ENCODE assay signal across 11 cellular contexts in genomic region chr1:242890211-242890741, GRCh38.
DNase-seq lines count a peak whose midpoint lies in the region; ATAC-seq, FAIRE-seq and TF ChIP-seq lines count a peak whose summit lies in the region.
"Had no signal": no experiment of that assay in that cellular context is flagged by ENCODE, and none has a peak within 500 bp of the region (broad histone marks: within the 10 kb centered on the region; RNA-seq: fewer than 3 reads in every experiment).

No MANE protein-coding gene starts in this region.

- 2 to 5% (median 3%) methylated on average over 17 to 42 of the region's 42 CpGs for WGBS in heart left ventricle, 4 donors

- peak; percentile 78 to 86 (median 83) for ATAC-seq in heart left ventricle
- ATAC-seq in upper lobe of right lung, result peak; percentile 63
- no peak for ATAC-seq in GM21515 (IDR thresholded peaks at IDR 0.05; ENCODE audit: unreplicated experiment)
- ATAC-seq in stimulated activated effector memory CD8-positive, alpha-beta T cell treated with anti-CD3 and anti-CD28 coated beads, Interleukin-12 subunit alpha, Interleukin-12 subunit beta, amount 100 ng/mL, for 72 hours, result no peak

- no peak overlapping the region for H2AFZ ChIP-seq in astrocyte (ENCODE audit: low read depth, low read length)

- FAIRE-seq in astrocyte (lab: Jason Lieb, UNC) (no peak), GM12892 (lab: Jason Lieb, UNC) (no peak)

- no peak for TF ChIP-seq CTCF in heart left ventricle (IDR thresholded peaks at IDR 0.05)
- no peak for TF ChIP-seq CTCF in left ventricle myocardium inferior (IDR thresholded peaks at IDR 0.05; ENCODE audit: borderline replicate concordance)
- no peak for TF ChIP-seq CTCF in astrocyte (IDR thresholded peaks at IDR 0.05; ENCODE audit: insufficient read depth, low read depth, low read length)
- TF ChIP-seq CTCF in upper lobe of right lung (IDR thresholded peaks at IDR 0.05), result no peak

- intact Hi-C loops in heart left ventricle (cut with DNase I) (no loop called here), left ventricle myocardium inferior (cut with micrococcal nuclease) (no loop called here), upper lobe of right lung (cut with DNase I) (no loop called here)

- no peaks in the 10 kb centered on the region for H3K36me3 Mint-ChIP-seq in astrocyte (ENCODE audit: low read depth, unreplicated experiment)
- no peaks in the 10 kb centered on the region for H3K36me3 Mint-ChIP-seq in stimulated activated effector memory CD8-positive, alpha-beta T cell treated with anti-CD3 and anti-CD28 coated beads, Interleukin-12 subunit alpha, Interleukin-12 subunit beta, amount 100 ng/mL, for 72 hours

- peak overlapping the region; percentile 54 for H3K4me3 Mint-ChIP-seq in astrocyte (ENCODE audit: unreplicated experiment)
- no peak overlapping the region for H3K4me3 Mint-ChIP-seq in stimulated activated effector memory CD8-positive, alpha-beta T cell treated with anti-CD3 and anti-CD28 coated beads, Interleukin-12 subunit alpha, Interleukin-12 subunit beta, amount 100 ng/mL, for 72 hours
- H3K4me3 Mint-ChIP-seq: B cell had no signal

- no peaks in the 10 kb centered on the region for H3K36me3 ChIP-seq in heart left ventricle
- H3K36me3 ChIP-seq in left ventricle myocardium inferior, result no peaks in the 10 kb centered on the region
- H3K36me3 ChIP-seq in astrocyte (ENCODE audit: insufficient read depth, low read length), result no peaks in the 10 kb centered on the region
- H3K36me3 ChIP-seq in upper lobe of right lung, result no peaks in the 10 kb centered on the region

- peaks cover 25% of the 10 kb centered on the region for H3K27me3 Mint-ChIP-seq in astrocyte (ENCODE audit: low read depth, unreplicated experiment)

- H3K9me3 ChIP-seq in heart left ventricle (no peaks in the 10 kb centered on the region), left ventricle myocardium inferior (replicated peaks) (no peaks in the 10 kb centered on the region), astrocyte (ENCODE audit: insufficient read depth, low read depth, low read length) (no peaks in the 10 kb centered on the region), upper lobe of right lung (no peaks in the 10 kb centered on the region)

- H3K27me3 ChIP-seq in heart left ventricle, result peaks cover 0 to 9% (median 0%) of the 10 kb centered on the region in 9 donors
- peaks cover 17% of the 10 kb centered on the region for H3K27me3 ChIP-seq in left ventricle myocardium inferior (ENCODE audit: low read depth)
- no peaks in the 10 kb centered on the region for H3K27me3 ChIP-seq in astrocyte (ENCODE audit: insufficient read depth, low read length)
- H3K27me3 ChIP-seq in upper lobe of right lung, result peaks cover 9% of the 10 kb centered on the region

- no peak overlapping the region for H3K27ac ChIP-seq in heart left ventricle
- H3K27ac ChIP-seq in left ventricle myocardium inferior (replicated peaks), result no peak overlapping the region
- no peak overlapping the region for H3K27ac ChIP-seq in astrocyte (ENCODE audit: low read depth, low read length)
- no peak overlapping the region for H3K27ac ChIP-seq in upper lobe of right lung

- peaks cover 4% of the 10 kb centered on the region for H3K9me3 Mint-ChIP-seq in astrocyte (ENCODE audit: unreplicated experiment)
- no peaks in the 10 kb centered on the region for H3K9me3 Mint-ChIP-seq in stimulated activated effector memory CD8-positive, alpha-beta T cell treated with anti-CD3 and anti-CD28 coated beads, Interleukin-12 subunit alpha, Interleukin-12 subunit beta, amount 100 ng/mL, for 72 hours

- H3K4me1 ChIP-seq in heart left ventricle (peaks cover 0 to 6% (median 0%) of the 10 kb centered on the region in 12 donors), left ventricle myocardium inferior (no peaks in the 10 kb centered on the region), astrocyte (ENCODE audit: insufficient read depth, low read length) (no peaks in the 10 kb centered on the region), upper lobe of right lung (no peaks in the 10 kb centered on the region)

- no peak overlapping the region for H3K9ac ChIP-seq in astrocyte (ENCODE audit: low read length)

- H3K4me3 ChIP-seq in heart left ventricle, result peak overlapping the region in 1 of 12 donors; percentile 5
- H3K4me3 ChIP-seq in left ventricle myocardium inferior, result no peak overlapping the region
- H3K4me3 ChIP-seq in astrocyte (ENCODE audit: insufficient read depth, low read depth, low read length), result no peak overlapping the region
- no peak overlapping the region for H3K4me3 ChIP-seq in upper lobe of right lung

- H4K20me1 ChIP-seq in astrocyte (ENCODE audit: insufficient read depth, low read length), result no peaks in the 10 kb centered on the region

- H3K4me2 ChIP-seq in astrocyte (ENCODE audit: low read length), result no peak overlapping the region

- DNase-seq in heart left ventricle (peak in 4 of 5 donors; percentile 19 to 75 (median 36)), left ventricle myocardium inferior (no peak), astrocyte (ENCODE audit: low read depth) (no peak), iris pigment epithelial cell (ENCODE audit: low read depth) (peak; percentile 3), upper lobe of right lung (no peak), GM12892 (ENCODE audit: insufficient read length) (no peak)
- no peak for DNase-seq in stimulated activated effector memory CD8-positive, alpha-beta T cell treated with anti-CD3 and anti-CD28 coated beads, Interleukin-12 subunit alpha, Interleukin-12 subunit beta, amount 100 ng/mL, for 72 hours (ENCODE audit: low spot score in 2 of 2)
- DNase-seq: activated CD8-positive, alpha-beta memory T cell treated with anti-CD3 and anti-CD28 coated beads, Interleukin-2, amount 50 U/mL, for 48 hours; IMR-90 had no signal

- no peak for TF ChIP-seq POLR2A in heart left ventricle (IDR thresholded peaks at IDR 0.05)
- no peak for TF ChIP-seq POLR2A in GM12892 (IDR thresholded peaks at IDR 0.05; ENCODE audit: low read depth, low read length)

- no peaks in the 10 kb centered on the region for H3K4me1 Mint-ChIP-seq in astrocyte (ENCODE audit: low read depth, unreplicated experiment)
- H3K4me1 Mint-ChIP-seq in stimulated activated effector memory CD8-positive, alpha-beta T cell treated with anti-CD3 and anti-CD28 coated beads, Interleukin-12 subunit alpha, Interleukin-12 subunit beta, amount 100 ng/mL, for 72 hours, result no peaks in the 10 kb centered on the region
- H3K4me1 Mint-ChIP-seq: B cell had no signal

- no peaks in the 10 kb centered on the region for H3K79me2 ChIP-seq in astrocyte (ENCODE audit: insufficient read depth, low read length)

- no peak overlapping the region for H3K27ac Mint-ChIP-seq in astrocyte (ENCODE audit: unreplicated experiment)
- H3K27ac Mint-ChIP-seq in stimulated activated effector memory CD8-positive, alpha-beta T cell treated with anti-CD3 and anti-CD28 coated beads, Interleukin-12 subunit alpha, Interleukin-12 subunit beta, amount 100 ng/mL, for 72 hours, result no peak overlapping the region
- H3K27ac Mint-ChIP-seq: B cell had no signal

Comparison
In these comparisons a context has a peak if more than half of its experiments do, and no peak if none do; other contexts are left out.
1. DNase-seq: peak in heart left ventricle (4 of 5) and iris pigment epithelial cell (single experiment); none in left ventricle myocardium inferior (single experiment), astrocyte (single experiment), upper lobe of right lung (single experiment), stimulated activated effector memory CD8-positive, alpha-beta T cell treated with anti-CD3 and anti-CD28 coated beads, Interleukin-12 subunit alpha, Interleukin-12 subunit beta, amount 100 ng/mL, for 72 hours (0 of 2) and GM12892 (single experiment).
2. ATAC-seq: peak in heart left ventricle (4 of 4) and upper lobe of right lung (single experiment); none in GM21515 (single experiment) and stimulated activated effector memory CD8-positive, alpha-beta T cell treated with anti-CD3 and anti-CD28 coated beads, Interleukin-12 subunit alpha, Interleukin-12 subunit beta, amount 100 ng/mL, for 72 hours (single experiment).